In the genomic region with DNA sequence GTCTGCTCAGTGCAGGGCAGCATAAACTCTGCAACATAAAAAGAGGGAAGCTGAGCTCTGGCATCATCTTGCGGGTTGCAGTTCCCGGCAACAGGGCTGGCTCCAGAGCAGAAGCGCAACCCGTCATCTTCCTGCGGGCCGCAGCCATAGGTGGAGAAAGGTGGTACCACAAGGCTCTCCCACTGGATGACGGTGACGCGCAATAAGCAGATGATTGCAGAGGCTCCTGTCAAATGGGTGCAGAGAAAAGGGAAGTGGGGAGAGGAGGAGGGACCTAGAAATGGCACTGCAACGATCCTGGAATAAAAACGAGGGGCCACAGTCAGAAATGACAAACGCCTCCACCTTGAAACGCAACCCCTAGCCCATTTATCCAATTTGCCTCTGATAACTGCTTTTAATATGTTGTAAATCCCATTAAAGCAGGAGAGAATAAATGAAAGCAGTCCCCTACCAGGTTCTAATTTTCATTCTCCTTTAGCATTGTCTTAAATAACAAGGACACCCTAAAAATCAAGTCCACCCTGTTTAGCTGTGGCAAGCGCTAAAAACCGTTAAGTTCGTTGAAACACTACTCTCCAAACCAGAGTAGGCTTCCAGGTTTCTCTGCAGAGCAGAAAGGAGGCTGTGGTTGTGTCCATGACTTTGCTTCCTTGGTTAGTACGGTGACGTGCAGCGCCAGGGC, we compare ENCODE assay signal across 8 cellular contexts. TPM values are rescaled to one million over a fixed set of nuclear protein-coding genes. Genes with fewer than 3 reads are reported as not detected.
DNase-seq lines count a peak whose midpoint lies in the region; ATAC-seq and TF ChIP-seq lines count a peak whose summit lies in the region.

No MANE protein-coding gene starts in this region.

- peak overlapping the region; percentile 98 to 99 for H3K27ac ChIP-seq in left lung

- no peaks in the 10 kb centered on the region for H3K9me3 ChIP-seq in left lung

- peak; percentile 37 for ATAC-seq in left lung

- no peaks in the 10 kb centered on the region for H3K36me3 ChIP-seq in left lung

- intact Hi-C loops in left lung (cut with DNase I) = loop anchor here in 1 of 2 donors (5.0 to 10.0 kb wide), 2 partner anchors 37 to 149 kb away; no protein-coding TSS in a partner anchor

- peaks cover 13 to 52% of the 10 kb centered on the region in 2 donors for H3K4me1 ChIP-seq in left lung

- H3K4me3 ChIP-seq in left lung = peak overlapping the region; percentile 31 to 60
- H3K4me3 ChIP-seq in foreskin fibroblast (ENCODE audit: low read depth in 1 of 2, low read length in 2 of 2) = peak overlapping the region in 1 of 2 donors; percentile 49

- TF ChIP-seq CTCF in left lung (IDR thresholded peaks at IDR 0.05) (no peak), foreskin fibroblast (IDR thresholded peaks at IDR 0.05; ENCODE audit: low read depth, low read length) (no peak)

- peak; percentile 7 for DNase-seq in stimulated activated CD4-positive, alpha-beta T cell treated with anti-CD3 and anti-CD28 coated beads, Interleukin-12 subunit alpha, Interleukin-12 subunit beta, amount 100 ng/mL, for 4 hours
- DNase-seq in stimulated activated CD4-positive, alpha-beta T cell treated with anti-CD3 and anti-CD28 coated beads, Interleukin-2, amount 100 ng/mL, for 48 hours = no peak
- DNase-seq in NOMO-1 treated with dmso at 0.1 percent for 144 hours (lab: John Stamatoyannopoulos, UW; ENCODE audit: unreplicated experiment) = peak; percentile 97
- peak; percentile 39 for DNase-seq in astrocyte of the hippocampus (ENCODE audit: low read depth, low spot score)
- peak; percentile 86 to 92 for DNase-seq in left lung
- peak; percentile 6 for DNase-seq in stimulated activated CD4-positive, alpha-beta T cell treated with anti-CD3 and anti-CD28 coated beads, Interleukin-4, amount 100 ng/mL, for 1 hour
- no peak for DNase-seq in foreskin fibroblast
- no peak for DNase-seq in ecto neural progenitor cell (ENCODE audit: low spot score)

- no peaks in the 10 kb centered on the region for H3K27me3 ChIP-seq in left lung

RNA-seq across cellular contexts. Expression of gene TUBA1C, which starts 30.9 kb away (rescaled TPM):
- 100 to 1,000 TPM; 153 to 235 TPM for total RNA-seq in left lung

RNA-seq across cellular contexts. Expression of gene TUBA1A, which starts 45.1 kb away (rescaled TPM):
- total RNA-seq in left lung = 100 to 1,000 TPM; 205 to 235 TPM

Comparison
In these comparisons a context has a peak if more than half of its experiments do, and no peak if none do; other contexts are left out.
1. DNase-seq: peak in stimulated activated CD4-positive, alpha-beta T cell treated with anti-CD3 and anti-CD28 coated beads, Interleukin-12 subunit alpha, Interleukin-12 subunit beta, amount 100 ng/mL, for 4 hours (single experiment), NOMO-1 treated with dmso at 0.1 percent for 144 hours (single experiment), astrocyte of the hippocampus (single experiment), left lung (2 of 2) and stimulated activated CD4-positive, alpha-beta T cell treated with anti-CD3 and anti-CD28 coated beads, Interleukin-4, amount 100 ng/mL, for 1 hour (single experiment); none in stimulated activated CD4-positive, alpha-beta T cell treated with anti-CD3 and anti-CD28 coated beads, Interleukin-2, amount 100 ng/mL, for 48 hours (0 of 2), foreskin fibroblast (0 of 2) and ecto neural progenitor cell (single experiment).